Comparison of ENCODE assay signal across 8 cellular contexts in genomic region chr2:32553829-32554432, GRCh38.
DNase-seq lines count a peak whose midpoint lies in the region; ATAC-seq and TF ChIP-seq lines count a peak whose summit lies in the region.

No MANE protein-coding gene starts in this region.

- 78 to 82% (median 78%) methylated on average over 2 of the region's 2 CpGs for WGBS in psoas muscle, 3 donors

- no peak overlapping the region for H3K27ac ChIP-seq in KMS-11
- no peak overlapping the region for H3K27ac ChIP-seq in psoas muscle

- peak; percentile 33 for DNase-seq in NCI-H2196 (lab: John Stamatoyannopoulos, UW; ENCODE audit: unreplicated experiment)
- DNase-seq in NCI-H2196 treated with DMSO at 0.1 percent for 48 hours (lab: John Stamatoyannopoulos, UW; ENCODE audit: unreplicated experiment) = no peak
- DNase-seq in SW 1271 (lab: John Stamatoyannopoulos, UW) = peak; percentile 14 to 65
- DNase-seq in foreskin fibroblast = peak; percentile 13 to 57
- DNase-seq in psoas muscle = no peak
- DNase-seq in stimulated activated CD8-positive, alpha-beta memory T cell treated with anti-CD3 and anti-CD28 coated beads, Interleukin-4, amount 100 ng/mL, for 48 hours = no peak

- H3K9ac ChIP-seq in KMS-11 = no peak overlapping the region

- intact Hi-C loops in psoas muscle (cut with DNase I) = no loop called here

- H4K20me1 ChIP-seq in KMS-11 (ENCODE audit: insufficient read depth) = 0 out of 2 replicates have a peak, but pooled peaks cover 4% of the 10 kb centered on the region

- 0 out of 2 replicates have a peak overlapping the region, but pooled peaks have one; percentile 3 for H3K4me2 ChIP-seq in KMS-11

- H3K4me1 ChIP-seq in KMS-11 (ENCODE audit: low read depth, poor library complexity, severe bottlenecking) = peaks cover 18% of the 10 kb centered on the region
- H3K4me1 ChIP-seq in psoas muscle = no peaks in the 10 kb centered on the region

- ATAC-seq in GM21723 (IDR thresholded peaks at IDR 0.05; ENCODE audit: unreplicated experiment) (peak; percentile 90), psoas muscle (peak in 2 of 4 donors; percentile 49 to 74)

- H3K27me3 ChIP-seq in KMS-11 (ENCODE audit: insufficient read depth, low read depth) (no peaks in the 10 kb centered on the region), psoas muscle (ENCODE audit: insufficient read depth in 3 of 3, low read length in 2 of 3) (no peaks in the 10 kb centered on the region)

- no peak overlapping the region for H2AFZ ChIP-seq in KMS-11 (ENCODE audit: low read depth)

- H3K4me3 ChIP-seq in KMS-11 (IDR thresholded peaks at IDR 0.05; ENCODE audit: insufficient read depth, low read depth, low read length) = no peak overlapping the region
- no peak overlapping the region for H3K4me3 ChIP-seq in foreskin fibroblast (ENCODE audit: low read depth in 1 of 2, low read length in 2 of 2)
- H3K4me3 ChIP-seq in psoas muscle = no peak overlapping the region

- H3K9me3 ChIP-seq in psoas muscle = no peaks in the 10 kb centered on the region

- peak; percentile 84 for TF ChIP-seq CTCF in KMS-11 (conservative IDR thresholded peaks at IDR 0.05; ENCODE audit: low read depth, low read length)
- peak; percentile 71 for TF ChIP-seq CTCF in foreskin fibroblast (IDR thresholded peaks at IDR 0.05; ENCODE audit: low read depth, low read length)
- peak; percentile 62 for TF ChIP-seq CTCF in psoas muscle (IDR thresholded peaks at IDR 0.05)

- no peaks in the 10 kb centered on the region for H3K36me3 ChIP-seq in KMS-11 (ENCODE audit: insufficient read depth)
- peaks cover 0 to 33% of the 10 kb centered on the region in 2 donors for H3K36me3 ChIP-seq in psoas muscle (ENCODE audit: insufficient read depth in 1 of 2, low read depth in 1 of 2)

- no peaks in the 10 kb centered on the region for H3K79me2 ChIP-seq in KMS-11 (ENCODE audit: insufficient read depth, low read depth)

Comparison
In these comparisons a context has a peak if more than half of its experiments do, and no peak if none do; other contexts are left out.
1. DNase-seq: peak in NCI-H2196 (single experiment), SW 1271 (2 of 2) and foreskin fibroblast (2 of 2); none in NCI-H2196 treated with DMSO at 0.1 percent for 48 hours (single experiment), psoas muscle (0 of 2) and stimulated activated CD8-positive, alpha-beta memory T cell treated with anti-CD3 and anti-CD28 coated beads, Interleukin-4, amount 100 ng/mL, for 48 hours (single experiment).
2. Peak in every context shown above with its lines, with median percentiles within 50 percentile points of each other: CTCF ChIP-seq.